Comparison of ENCODE assay signal across 16 cellular contexts in genomic region chr20:40336530-40336929, GRCh38.
DNase-seq lines count a peak whose midpoint lies in the region; ATAC-seq and TF ChIP-seq lines count a peak whose summit lies in the region.
"Had no signal": no experiment of that assay in that cellular context is flagged by ENCODE, and none has a peak within 500 bp of the region (broad histone marks: within the 10 kb centered on the region; RNA-seq: fewer than 3 reads in every experiment).

No MANE protein-coding gene starts in this region.

- TF ChIP-seq POLR2A in esophagus muscularis mucosa (IDR thresholded peaks at IDR 0.05; ENCODE audit: low read depth) = no peak

- no peak for ATAC-seq in HG02884 (IDR thresholded peaks at IDR 0.05; ENCODE audit: unreplicated experiment)
- ATAC-seq: GM12878, HepG2 had no signal

- no peak overlapping the region for H3K4me3 ChIP-seq in esophagus muscularis mucosa
- H3K4me3 ChIP-seq: BLaER1, GM12878 had no signal

- no peaks in the 10 kb centered on the region for H3K9me3 ChIP-seq in esophagus muscularis mucosa
- H3K9me3 ChIP-seq: BLaER1 had no signal

- H3K4me1 ChIP-seq in esophagus muscularis mucosa = no peaks in the 10 kb centered on the region

- 71% methylated on average over 1 of the region's 1 CpG for WGBS in esophagus muscularis mucosa

- no peak for TF ChIP-seq EP300 in esophagus muscularis mucosa (IDR thresholded peaks at IDR 0.05)

- no peak overlapping the region for H3K27ac ChIP-seq in esophagus muscularis mucosa (replicated peaks in 1 of 4)
- H3K27ac ChIP-seq: BLaER1 had no signal

- DNase-seq in NCI-H2171 treated with DMSO at 0.1 percent for 48 hours (lab: John Stamatoyannopoulos, UW) (peak; percentile 7), NCI-H2171 (lab: John Stamatoyannopoulos, UW) (no peak), NCI-H69 (lab: John Stamatoyannopoulos, UW) (peak; percentile 2), esophagus muscularis mucosa (ENCODE audit: extremely low spot score) (peak; percentile 39), mesenteric fat pad (ENCODE audit: low spot score) (no peak), NAMALWA (ENCODE audit: low spot score) (no peak)
- DNase-seq: 8988T; CD4-positive, alpha-beta memory T cell; DMS53; DND-41; EL; H9 had no signal

- peaks cover 0 to 3% (median 0%) of the 10 kb centered on the region in 4 donors for H3K27me3 ChIP-seq in esophagus muscularis mucosa
- H3K27me3 ChIP-seq: BLaER1 had no signal

- no peaks in the 10 kb centered on the region for H3K36me3 ChIP-seq in esophagus muscularis mucosa
- H3K36me3 ChIP-seq: BLaER1 had no signal

- TF ChIP-seq CTCF in esophagus muscularis mucosa (IDR thresholded peaks at IDR 0.05) = no peak

- intact Hi-C loops in esophagus muscularis mucosa (cut with DNase I) = no loop called here

Comparison
In these comparisons a context has a peak if more than half of its experiments do, and no peak if none do; other contexts are left out.
1. DNase-seq: peak in NCI-H2171 treated with DMSO at 0.1 percent for 48 hours (single experiment), NCI-H69 (single experiment) and esophagus muscularis mucosa (single experiment); none in NCI-H2171 (single experiment), mesenteric fat pad (single experiment) and NAMALWA (single experiment).